9 cellular contexts compared by ENCODE assay signal in genomic region chr18:159933-160332, GRCh38. TPM values are rescaled to one million over a fixed set of nuclear protein-coding genes. Genes with fewer than 3 reads are reported as not detected.
A peak's percentile ranks its signal among the peaks of the same experiment; 100 is the strongest.
DNase-seq lines count a peak whose midpoint lies in the region; ATAC-seq, FAIRE-seq and TF ChIP-seq lines count a peak whose summit lies in the region.
"Had no signal": no experiment of that assay in that cellular context is flagged by ENCODE, and none has a peak within 500 bp of the region (broad histone marks: within the 10 kb centered on the region; RNA-seq: fewer than 3 reads in every experiment).

No MANE protein-coding gene starts in this region.

- H3K36me3 Mint-ChIP-seq in mesothelial cell of epicardium = peaks cover 13% of the 10 kb centered on the region

- H3K9me3 Mint-ChIP-seq in mesothelial cell of epicardium = no peaks in the 10 kb centered on the region

- H3K9ac ChIP-seq in HUES48 (ENCODE audit: low read depth, low read length) (no peak overlapping the region), adipocyte (ENCODE audit: low read length) (no peak overlapping the region)

- H3K27ac Mint-ChIP-seq in mesothelial cell of epicardium = peak overlapping the region; percentile 25

- no peak for DNase-seq in BE2C
- no peak for DNase-seq in adipocyte (ENCODE audit: low read depth)
- no peak for DNase-seq in mesothelial cell of epicardium (ENCODE audit: low spot score in 2 of 2, unreplicated experiment in 2 of 2)
- DNase-seq in GM12891 (ENCODE audit: insufficient read length, low spot score) = no peak
- DNase-seq in DMS 273 treated with DMSO at 0.1 percent for 48 hours (lab: John Stamatoyannopoulos, UW) = no peak
- DNase-seq in stimulated activated CD4-positive, alpha-beta T cell treated with anti-CD3 and anti-CD28 coated beads, Interleukin-2, amount 100 ng/mL, for 48 hours = no peak

- no peak overlapping the region for H3K27ac ChIP-seq in HUES48 (ENCODE audit: low read depth, low read length)

- H3K4me3 Mint-ChIP-seq in mesothelial cell of epicardium = peak overlapping the region; percentile 90

- no peaks in the 10 kb centered on the region for H3K4me1 ChIP-seq in BE2C
- H3K4me1 ChIP-seq in HUES48 (ENCODE audit: control insufficient read depth, insufficient read depth, low read length) = 0 out of 2 replicates have a peak, but pooled peaks cover 6% of the 10 kb centered on the region
- peaks cover 24% of the 10 kb centered on the region for H3K4me1 ChIP-seq in adipocyte (ENCODE audit: control insufficient read depth, insufficient read depth, low read length)

- TF ChIP-seq POLR2A in GM12891 (IDR thresholded peaks at IDR 0.05; ENCODE audit: low read depth, low read length) = no peak

- TF ChIP-seq CTCF in BE2C (IDR thresholded peaks at IDR 0.05; ENCODE audit: low read depth, low read length) = no peak
- no peak for TF ChIP-seq CTCF in mesothelial cell of epicardium (IDR thresholded peaks at IDR 0.05; ENCODE audit: unreplicated experiment)

- H3K27me3 ChIP-seq in BE2C (no peaks in the 10 kb centered on the region), HUES48 (ENCODE audit: control insufficient read depth, insufficient read depth, low read length) (peaks cover 13% of the 10 kb centered on the region), adipocyte (replicated peaks; ENCODE audit: control insufficient read depth, insufficient read depth, low read length) (no peaks in the 10 kb centered on the region)

- H3K4me1 Mint-ChIP-seq in mesothelial cell of epicardium = peaks cover 17% of the 10 kb centered on the region

- H3K36me3 ChIP-seq in BE2C (peaks cover 2% of the 10 kb centered on the region), HUES48 (ENCODE audit: control insufficient read depth, insufficient read depth, low read length) (peaks cover 19% of the 10 kb centered on the region), adipocyte (ENCODE audit: control insufficient read depth, insufficient read depth, low read length, severe bottlenecking) (peaks cover 15% of the 10 kb centered on the region)

- FAIRE-seq in GM12891 (lab: Jason Lieb, UNC) = no peak
- FAIRE-seq: frontal cortex had no signal

- H3K9me3 ChIP-seq in BE2C (no peaks in the 10 kb centered on the region), HUES48 (ENCODE audit: control insufficient read depth, insufficient read depth, low read length) (0 out of 2 replicates have a peak, but pooled peaks cover 4% of the 10 kb centered on the region), adipocyte (ENCODE audit: control insufficient read depth, low read length) (no peaks in the 10 kb centered on the region)

- no peak for ATAC-seq in GM19467 (IDR thresholded peaks at IDR 0.05; ENCODE audit: unreplicated experiment)

- H3K27me3 Mint-ChIP-seq in mesothelial cell of epicardium (ENCODE audit: low read depth) = peaks cover 3% of the 10 kb centered on the region

- H3K4me3 ChIP-seq in BE2C (ENCODE audit: low read depth, low read length) (peak overlapping the region; percentile 81), HUES48 (ENCODE audit: low read depth, low read length) (peak overlapping the region; percentile 93), adipocyte (ENCODE audit: low read length) (peak overlapping the region; percentile 84)

TF ChIP-seq in GM12891, 5 proteins besides CTCF, POLR2A, EP300 and RAD21:
- TF ChIP-seq POLR2AphosphoS5 (IDR thresholded peaks at IDR 0.05; ENCODE audit: low read depth, low read length) (no peak), POU2F2 (IDR thresholded peaks at IDR 0.05; ENCODE audit: low read depth, low read length) (no peak), PAX5 (IDR thresholded peaks at IDR 0.05; ENCODE audit: insufficient read depth, low read length, severe bottlenecking) (no peak), SPI1 (IDR thresholded peaks at IDR 0.05; ENCODE audit: low read depth, low read length) (no peak)

RNA-seq across cellular contexts. Expression of gene USP14, which starts 1.6 kb away (rescaled TPM):
- 33.9 TPM for polyA plus RNA-seq in BE2C (2012; ENCODE audit: insufficient read depth, insufficient read length, low read depth)
- 54.7 to 57.1 TPM (median 55.2 TPM) in 3 replicates for total RNA-seq in mesothelial cell of epicardium
- polyA plus RNA-seq in GM12891 (2012; ENCODE audit: low read depth, missing spikeins) = 25.8 TPM
